In the genomic region with DNA sequence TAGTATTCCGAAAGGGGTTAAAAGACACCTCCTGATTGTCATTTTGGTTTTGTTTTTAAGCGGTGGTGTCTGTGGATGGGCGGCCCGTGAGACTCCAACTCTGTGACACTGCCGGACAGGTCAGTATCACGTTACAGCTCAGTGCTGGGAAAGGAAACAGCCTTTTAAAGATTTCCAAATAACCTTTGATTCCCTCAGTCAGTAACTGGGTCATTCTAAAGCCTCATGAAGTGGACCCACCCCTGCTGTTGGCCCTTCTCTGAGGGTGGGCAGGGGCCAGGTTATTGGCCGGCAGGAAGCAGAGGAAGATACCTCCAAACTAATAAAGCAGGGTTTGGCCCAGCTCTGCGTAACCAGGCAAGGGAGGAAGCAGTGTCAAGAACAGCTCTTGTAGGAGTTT, we compare ENCODE assay signal across 10 cellular contexts. TPM values are rescaled to one million over a fixed set of nuclear protein-coding genes. Genes with fewer than 3 reads are reported as not detected.
DNase-seq lines count a peak whose midpoint lies in the region; ATAC-seq and TF ChIP-seq lines count a peak whose summit lies in the region.
"Had no signal": no experiment of that assay in that cellular context is flagged by ENCODE, and none has a peak within 500 bp of the region (broad histone marks: within the 10 kb centered on the region; RNA-seq: fewer than 3 reads in every experiment).

No MANE protein-coding gene starts in this region.

- H3K4me2 ChIP-seq in mammary epithelial cell (ENCODE audit: insufficient read depth, low read depth, low read length), result no peak overlapping the region
- peak overlapping the region; percentile 65 for H3K4me2 ChIP-seq in parathyroid adenoma (ENCODE audit: low read length)

- in situ Hi-C loops in mammary epithelial cell (cut with MboI; ENCODE audit: low sequenced_read_pairs in 2 of 2), result no loop called here

- H3K4me1 ChIP-seq in breast epithelium, result peaks cover 0 to 2% of the 10 kb centered on the region in 2 donors
- H3K4me1 ChIP-seq in mammary epithelial cell (ENCODE audit: insufficient read depth, low read length), result peaks cover 8% of the 10 kb centered on the region
- H3K4me1 ChIP-seq in parathyroid adenoma, result peaks cover 17% of the 10 kb centered on the region
- H3K4me1 ChIP-seq in upper lobe of right lung, result peaks cover 35% of the 10 kb centered on the region

- H3K36me3 ChIP-seq in breast epithelium (no peaks in the 10 kb centered on the region), mammary epithelial cell (ENCODE audit: insufficient read depth, low read length) (no peaks in the 10 kb centered on the region), parathyroid adenoma (ENCODE audit: control insufficient read depth, insufficient read depth, low read length) (no peaks in the 10 kb centered on the region), upper lobe of right lung (no peaks in the 10 kb centered on the region)

- H3K4me3 ChIP-seq in breast epithelium (peak overlapping the region; percentile 84 to 87 (median 87)), mammary epithelial cell (replicated peaks in 1 of 3; ENCODE audit: insufficient read depth in 1 of 3, low read depth in 2 of 3, low read length in 3 of 3) (no peak overlapping the region), parathyroid adenoma (ENCODE audit: low read depth, low read length) (peak overlapping the region; percentile 73), upper lobe of right lung (peak overlapping the region; percentile 77)

- BruUV-seq in mammary epithelial cell (replicated peaks; lab: Mats Ljungman, UMichigan), result no TSS peak

- no peak for ATAC-seq in upper lobe of right lung
- no peak for ATAC-seq in HG02970 (IDR thresholded peaks at IDR 0.05; ENCODE audit: low FRiP score, unreplicated experiment)
- ATAC-seq: stimulated activated memory B cell treated with anti-CD40 and anti-IgM and Interleukin-4, amounts not matched to agents 10 μg/mL and 1 μg/mL and 100 μg/mL, for 72 hours had no signal

- no peaks in the 10 kb centered on the region for H3K79me2 ChIP-seq in mammary epithelial cell (ENCODE audit: insufficient read depth, low read length)
- no peaks in the 10 kb centered on the region for H3K79me2 ChIP-seq in parathyroid adenoma

- no peak overlapping the region for H2AFZ ChIP-seq in mammary epithelial cell (ENCODE audit: low read depth, low read length)
- H2AFZ ChIP-seq in parathyroid adenoma, result peak overlapping the region; percentile 31

- H3K27ac ChIP-seq in breast epithelium (peak overlapping the region; percentile 92 to 94), mammary epithelial cell (ENCODE audit: insufficient read depth, low read depth, low read length) (no peak overlapping the region), parathyroid adenoma (peak overlapping the region; percentile 87), upper lobe of right lung (peak overlapping the region; percentile 89)

- 35% methylated on average over 8 of the region's 8 CpGs for WGBS in mammary epithelial cell (ENCODE audit: low coverage, missing lambda C conversion rate)

- H3K9ac ChIP-seq in mammary epithelial cell (ENCODE audit: insufficient read depth, low read length) (no peak overlapping the region), parathyroid adenoma (no peak overlapping the region)

- intact Hi-C loops in breast epithelium (cut with DNase I; ENCODE audit: low total_unique reads), result no loop called here
- intact Hi-C loops in mammary epithelial cell (cut with micrococcal nuclease), result no loop called here
- intact Hi-C loops in upper lobe of right lung (cut with DNase I), result no loop called here

- no peak for TF ChIP-seq POLR2A in breast epithelium (IDR thresholded peaks at IDR 0.05)

- dilution Hi-C loops in mammary epithelial cell (cut with HindIII; ENCODE audit: low sequenced_read_pairs), result no loop called here

- H3K27me3 ChIP-seq in breast epithelium (no peaks in the 10 kb centered on the region), mammary epithelial cell (ENCODE audit: insufficient read depth, low read length) (peaks cover 25% of the 10 kb centered on the region), parathyroid adenoma (ENCODE audit: control insufficient read depth, insufficient read depth, low read length) (no peaks in the 10 kb centered on the region), upper lobe of right lung (no peaks in the 10 kb centered on the region)

- DNase-seq in breast epithelium (ENCODE audit: low spot score in 2 of 2) (no peak), mammary epithelial cell (no peak), globus pallidus (ENCODE audit: low spot score) (peak; percentile 27), upper lobe of right lung (no peak), mesenteric fat pad (ENCODE audit: low spot score) (no peak), NCI-H2081 (lab: John Stamatoyannopoulos, UW) (no peak)
- DNase-seq: islet precursor cell had no signal

- CTCF ChIA-PET in mammary epithelial cell (lab: Charles Lee; ENCODE audit: low non-redundant PET), result no interaction called here

- H4K20me1 ChIP-seq in mammary epithelial cell (ENCODE audit: insufficient read depth, low read length), result no peaks in the 10 kb centered on the region

- TF ChIP-seq CTCF in breast epithelium (IDR thresholded peaks at IDR 0.05) (no peak), mammary epithelial cell (conservative IDR thresholded peaks at IDR 0.05 in 1 of 2, IDR thresholded peaks at IDR 0.05 in 1 of 2; ENCODE audit: extremely low read depth in 1 of 2, insufficient read depth in 1 of 2, low read depth in 1 of 2, low read length in 2 of 2) (no peak), parathyroid adenoma (IDR thresholded peaks at IDR 0.05) (no peak), upper lobe of right lung (IDR thresholded peaks at IDR 0.05) (no peak)

- H3K9me3 ChIP-seq in breast epithelium (no peaks in the 10 kb centered on the region), mammary epithelial cell (replicated peaks; ENCODE audit: insufficient read depth, low read length) (no peaks in the 10 kb centered on the region), parathyroid adenoma (ENCODE audit: control insufficient read depth, low read length) (no peaks in the 10 kb centered on the region), upper lobe of right lung (no peaks in the 10 kb centered on the region)

RNA-seq across cellular contexts. Expression of a gene that starts 2.3 kb away (rescaled TPM):
- total RNA-seq in breast epithelium (10 to 100 TPM; 28.8 to 31.5 (median 29.7) TPM), mammary epithelial cell (under 1 TPM; 0.14 to 0.67 TPM), upper lobe of right lung (21.0 TPM), mesenteric fat pad (29.5 TPM)
- polyA plus RNA-seq in mammary epithelial cell, result 0.01 TPM
- polyA minus RNA-seq in mammary epithelial cell, result not detected

Comparison
In these comparisons a context has a peak if more than half of its experiments do, and no peak if none do; other contexts are left out.
1. H3K4me3 ChIP-seq: peak in breast epithelium (3 of 3), parathyroid adenoma (single experiment) and upper lobe of right lung (single experiment); none in mammary epithelial cell (0 of 3).
2. RNA of a gene that starts 2.3 kb away (total RNA-seq): 28.8 to 31.5 TPM in breast epithelium, 29.5 TPM in mesenteric fat pad (single experiment) and 21.0 TPM in upper lobe of right lung (single experiment); 0.14 to 0.67 TPM in mammary epithelial cell; every median in the first group is over 10 times any median in the second.